ENCODE assay signal across 29 cellular contexts in genomic region chr18:37552296-37552695, GRCh38. TPM values are rescaled to one million over a fixed set of nuclear protein-coding genes. Genes with fewer than 3 reads are reported as not detected.
"Had no signal": no experiment of that assay in that cellular context is flagged by ENCODE, and none has a peak within 500 bp of the region (broad histone marks: within the 10 kb centered on the region; RNA-seq: fewer than 3 reads in every experiment).

No MANE protein-coding gene starts in this region.

- H3K9me3 Mint-ChIP-seq: activated CD4-positive, alpha-beta memory T cell treated with anti-CD3 and anti-CD28 coated beads, Interleukin-2, amount 10 ng/mL, durations not matched to agents 7 days and 5 days; activated CD4-positive, alpha-beta T cell treated with anti-CD3 and anti-CD28 coated beads, Interleukin-2, amount 10 ng/mL, durations not matched to agents 7 days and 5 days; activated naive CD4-positive, alpha-beta T cell treated with anti-CD3 and anti-CD28 coated beads, Interleukin-2, amount 10 ng/mL, durations not matched to agents 7 days and 5 days; activated naive CD8-positive, alpha-beta T cell treated with anti-CD3 and anti-CD28 coated beads for 36 hours; activated T-helper 2 cell treated with anti-CD3 and anti-CD28 coated beads, Interferon-gamma antibody, Interleukin-2, Interleukin-4, amounts not matched to agents 10 μg/mL and 5 μg/mL and 100 μg/mL, durations not matched to agents 14 hours and 24 hours and 36 hours had no signal

- H3K27ac Mint-ChIP-seq: activated CD4-positive, alpha-beta memory T cell treated with anti-CD3 and anti-CD28 coated beads, Interleukin-2, amount 10 ng/mL, durations not matched to agents 7 days and 5 days; activated CD4-positive, alpha-beta T cell treated with anti-CD3 and anti-CD28 coated beads, Interleukin-2, amount 10 ng/mL, durations not matched to agents 7 days and 5 days; activated naive CD4-positive, alpha-beta T cell treated with anti-CD3 and anti-CD28 coated beads, Interleukin-2, amount 10 ng/mL, durations not matched to agents 7 days and 5 days; activated naive CD8-positive, alpha-beta T cell treated with anti-CD3 and anti-CD28 coated beads for 36 hours; activated T-helper 2 cell treated with anti-CD3 and anti-CD28 coated beads, Interferon-gamma antibody, Interleukin-2, Interleukin-4, amounts not matched to agents 10 μg/mL and 5 μg/mL and 100 μg/mL, durations not matched to agents 14 hours and 24 hours and 36 hours had no signal

- H3K4me1 ChIP-seq: Peyer's patch, SJCRH30 had no signal

- H3K27me3 ChIP-seq: brain microvascular endothelial cell, Peyer's patch, SJCRH30 had no signal

- H3K9me3 ChIP-seq: Peyer's patch, SJCRH30, SK-N-SH had no signal

- H3K4me3 Mint-ChIP-seq: activated CD4-positive, alpha-beta memory T cell treated with anti-CD3 and anti-CD28 coated beads, Interleukin-2, amount 10 ng/mL, durations not matched to agents 7 days and 5 days; activated CD4-positive, alpha-beta T cell treated with anti-CD3 and anti-CD28 coated beads, Interleukin-2, amount 10 ng/mL, durations not matched to agents 7 days and 5 days; activated naive CD4-positive, alpha-beta T cell treated with anti-CD3 and anti-CD28 coated beads, Interleukin-2, amount 10 ng/mL, durations not matched to agents 7 days and 5 days; activated naive CD8-positive, alpha-beta T cell treated with anti-CD3 and anti-CD28 coated beads for 36 hours had no signal

- H3K27ac ChIP-seq: brain microvascular endothelial cell, cardiac muscle cell, Peyer's patch, RWPE1, SJCRH30, VCaP had no signal

- H3K4me1 Mint-ChIP-seq: activated CD4-positive, alpha-beta memory T cell treated with anti-CD3 and anti-CD28 coated beads, Interleukin-2, amount 10 ng/mL, durations not matched to agents 7 days and 5 days; activated CD4-positive, alpha-beta T cell treated with anti-CD3 and anti-CD28 coated beads, Interleukin-2, amount 10 ng/mL, durations not matched to agents 7 days and 5 days; activated naive CD4-positive, alpha-beta T cell treated with anti-CD3 and anti-CD28 coated beads, Interleukin-2, amount 10 ng/mL, durations not matched to agents 7 days and 5 days; activated naive CD8-positive, alpha-beta T cell treated with anti-CD3 and anti-CD28 coated beads for 36 hours had no signal

- H3K4me3 ChIP-seq: cardiac muscle cell, Peyer's patch, SJCRH30 had no signal

- H3K36me3 ChIP-seq: brain microvascular endothelial cell, cardiac muscle cell, Peyer's patch, SJCRH30 had no signal

- H3K36me3 Mint-ChIP-seq: activated naive CD4-positive, alpha-beta T cell treated with anti-CD3 and anti-CD28 coated beads, Interleukin-2, amount 10 ng/mL, durations not matched to agents 7 days and 5 days; activated naive CD8-positive, alpha-beta T cell treated with anti-CD3 and anti-CD28 coated beads for 36 hours had no signal

- H3K27me3 Mint-ChIP-seq: activated CD4-positive, alpha-beta memory T cell treated with anti-CD3 and anti-CD28 coated beads, Interleukin-2, amount 10 ng/mL, durations not matched to agents 7 days and 5 days; activated CD4-positive, alpha-beta T cell treated with anti-CD3 and anti-CD28 coated beads, Interleukin-2, amount 10 ng/mL, durations not matched to agents 7 days and 5 days; activated naive CD4-positive, alpha-beta T cell treated with anti-CD3 and anti-CD28 coated beads, Interleukin-2, amount 10 ng/mL, durations not matched to agents 7 days and 5 days had no signal

- DNase-seq: activated CD4-positive, alpha-beta memory T cell treated with anti-CD3 and anti-CD28 coated beads, Interleukin-2, amount 10 ng/mL, durations not matched to agents 7 days and 5 days; activated CD4-positive, alpha-beta T cell treated with anti-CD3 and anti-CD28 coated beads, Interleukin-2, amount 10 ng/mL, durations not matched to agents 7 days and 5 days; activated CD4-positive, CD25-positive, alpha-beta regulatory T cell; activated gamma-delta T cell treated with Interleukin-2 at 50 U/mL for 16 hours; activated naive CD4-positive, alpha-beta T cell treated with anti-CD3 and anti-CD28 coated beads, Interleukin-2, amount 10 ng/mL, durations not matched to agents 7 days and 5 days; activated naive CD8-positive, alpha-beta T cell treated with anti-CD3 and anti-CD28 coated beads for 36 hours; activated T-cell treated with anti-CD3 and anti-CD28 coated beads for 4 hours; activated T-cell treated with anti-CD3 and anti-CD28 coated beads, Interleukin-2, amount 50 U/mL, for 48 hours; brain microvascular endothelial cell; NCI-H1092; NCI-H1417; NCI-H1930; NCI-H2107; NCI-H510A treated with DMSO at 0.1 percent for 48 hours; NCI-H69; NK-92 treated with Interleukin-12 subunit alpha and Interleukin-12 subunit beta, amount 100 ng/mL, for 24 hours; Peyer's patch; Right ventricle myocardium superior; SJCRH30; SK-N-SH; T-helper 1 cell had no signal

RNA-seq across cellular contexts. Expression of gene CELF4, which starts 13.3 kb away (rescaled TPM):
- total RNA-seq: activated CD4-positive, alpha-beta memory T cell treated with anti-CD3 and anti-CD28 coated beads, Interleukin-2, amount 10 ng/mL, durations not matched to agents 7 days and 5 days; activated CD4-positive, alpha-beta T cell treated with anti-CD3 and anti-CD28 coated beads, Interleukin-2, amount 10 ng/mL, durations not matched to agents 7 days and 5 days; activated CD8-positive, alpha-beta memory T cell treated with anti-CD3 and anti-CD28 coated beads for 36 hours; activated naive CD8-positive, alpha-beta T cell treated with anti-CD3 and anti-CD28 coated beads for 36 hours; activated T-helper 2 cell treated with anti-CD3 and anti-CD28 coated beads, Interferon-gamma antibody, Interleukin-2, Interleukin-4, amounts not matched to agents 10 μg/mL and 5 μg/mL and 100 μg/mL, durations not matched to agents 14 hours and 24 hours and 36 hours; LHCN-M2; M059J; SJCRH30; T-helper 2 cell treated with Interferon-gamma antibody and Interleukin-4, amounts not matched to agents 100 ng/mL and 5 ng/mL, for 36 hours had no signal
